23 cellular contexts compared by ENCODE assay signal in genomic region chr6:97885230-97885772, GRCh38.
"Had no signal": no experiment of that assay in that cellular context is flagged by ENCODE, and none has a peak within 500 bp of the region (broad histone marks: within the 10 kb centered on the region; RNA-seq: fewer than 3 reads in every experiment).

No MANE protein-coding gene starts in this region.

- H3K27ac Mint-ChIP-seq: activated CD4-positive, alpha-beta T cell treated with anti-CD3 and anti-CD28 coated beads, Interleukin-2, amount 10 ng/mL, durations not matched to agents 7 days and 5 days; activated CD8-positive, alpha-beta memory T cell treated with anti-CD3 and anti-CD28 coated beads, Interleukin-2, amount 10 ng/mL, durations not matched to agents 7 days and 5 days; activated CD8-positive, alpha-beta T cell treated with anti-CD3 and anti-CD28 coated beads for 36 hours; activated naive CD4-positive, alpha-beta T cell treated with anti-CD3 and anti-CD28 coated beads, Interleukin-2, amount 50 U/mL, for 24 hours; activated T-helper 1 cell treated with anti-CD3 and anti-CD28 coated beads, Interleukin-12 subunit alpha, Interleukin-12 subunit beta, Interleukin-2, Interleukin-4 antibody, amounts not matched to agents 30 ng/mL and 10 ng/mL and 1 ng/mL, durations not matched to agents 14 hours and 24 hours and 36 hours; dendritic cell treated with granulocyte-macrophage colony-stimulating factor and Interleukin-4, amounts not matched to agents 40 ng/mL and 50 ng/mL, for 4 days; T-helper 2 cell treated with Interferon-gamma antibody and Interleukin-4, amounts not matched to agents 5 μg/mL and 100 μg/mL, for 36 hours had no signal

- H3K4me1 Mint-ChIP-seq: activated CD4-positive, alpha-beta T cell treated with anti-CD3 and anti-CD28 coated beads, Interleukin-2, amount 10 ng/mL, durations not matched to agents 7 days and 5 days; activated CD8-positive, alpha-beta memory T cell treated with anti-CD3 and anti-CD28 coated beads, Interleukin-2, amount 10 ng/mL, durations not matched to agents 7 days and 5 days; activated naive CD4-positive, alpha-beta T cell treated with anti-CD3 and anti-CD28 coated beads, Interleukin-2, amount 50 U/mL, for 24 hours had no signal

- DNase-seq: activated CD4-positive, alpha-beta T cell treated with anti-CD3 and anti-CD28 coated beads, Interleukin-2, amount 10 ng/mL, durations not matched to agents 7 days and 5 days; activated CD4-positive, CD25-positive, alpha-beta regulatory T cell treated with anti-CD3 and anti-CD28 coated beads, Interleukin-2, amount 50 U/mL, for 72 hours; activated CD8-positive, alpha-beta memory T cell treated with anti-CD3 and anti-CD28 coated beads, Interleukin-2, amount 10 ng/mL, durations not matched to agents 7 days and 5 days; activated CD8-positive, alpha-beta T cell treated with anti-CD3 and anti-CD28 coated beads for 36 hours; activated gamma-delta T cell; anterior cingulate cortex; body of pancreas; effector CD4-positive, alpha-beta T cell; heart left ventricle; islet precursor cell; left cardiac atrium; mesenchymal stem cell; mucosa of descending colon; ovary; stimulated activated CD4-positive, alpha-beta T cell treated with anti-CD3 and anti-CD28 coated beads, Interleukin-12 subunit alpha, Interleukin-12 subunit beta, amount 100 ng/mL, for 4 hours; stimulated activated CD4-positive, alpha-beta T cell treated with anti-CD3 and anti-CD28 coated beads, Interleukin-4, amount 100 ng/mL, for 4 hours; stimulated activated naive CD8-positive, alpha-beta T cell treated with anti-CD3 and anti-CD28 coated beads, Interleukin-15, Interleukin-2, amounts not matched to agents 100 U/mL and 50 U/mL, for 24 hours; thyroid gland; upper lobe of right lung had no signal

- ATAC-seq: activated CD8-positive, alpha-beta memory T cell treated with anti-CD3 and anti-CD28 coated beads, Interleukin-2, amount 10 ng/mL, durations not matched to agents 7 days and 5 days; activated CD8-positive, alpha-beta T cell treated with anti-CD3 and anti-CD28 coated beads for 36 hours; body of pancreas; heart left ventricle; left cardiac atrium; mucosa of descending colon; stimulated activated naive CD8-positive, alpha-beta T cell treated with anti-CD3 and anti-CD28 coated beads, Interleukin-15, Interleukin-2, amounts not matched to agents 100 U/mL and 50 U/mL, for 24 hours; upper lobe of right lung had no signal

- H3K36me3 Mint-ChIP-seq: activated CD8-positive, alpha-beta memory T cell treated with anti-CD3 and anti-CD28 coated beads, Interleukin-2, amount 10 ng/mL, durations not matched to agents 7 days and 5 days; activated naive CD4-positive, alpha-beta T cell treated with anti-CD3 and anti-CD28 coated beads, Interleukin-2, amount 50 U/mL, for 24 hours had no signal

- H3K4me3 Mint-ChIP-seq: activated CD4-positive, alpha-beta T cell treated with anti-CD3 and anti-CD28 coated beads, Interleukin-2, amount 10 ng/mL, durations not matched to agents 7 days and 5 days; activated CD8-positive, alpha-beta memory T cell treated with anti-CD3 and anti-CD28 coated beads, Interleukin-2, amount 10 ng/mL, durations not matched to agents 7 days and 5 days; activated CD8-positive, alpha-beta T cell treated with anti-CD3 and anti-CD28 coated beads for 36 hours; activated naive CD4-positive, alpha-beta T cell treated with anti-CD3 and anti-CD28 coated beads, Interleukin-2, amount 50 U/mL, for 24 hours; activated T-helper 1 cell treated with anti-CD3 and anti-CD28 coated beads, Interleukin-12 subunit alpha, Interleukin-12 subunit beta, Interleukin-2, Interleukin-4 antibody, amounts not matched to agents 30 ng/mL and 10 ng/mL and 1 ng/mL, durations not matched to agents 14 hours and 24 hours and 36 hours; dendritic cell treated with granulocyte-macrophage colony-stimulating factor and Interleukin-4, amounts not matched to agents 40 ng/mL and 50 ng/mL, for 4 days; T-helper 2 cell treated with Interferon-gamma antibody and Interleukin-4, amounts not matched to agents 5 μg/mL and 100 μg/mL, for 36 hours had no signal

- H3K27me3 Mint-ChIP-seq: activated CD4-positive, alpha-beta T cell treated with anti-CD3 and anti-CD28 coated beads, Interleukin-2, amount 10 ng/mL, durations not matched to agents 7 days and 5 days; activated CD8-positive, alpha-beta memory T cell treated with anti-CD3 and anti-CD28 coated beads, Interleukin-2, amount 10 ng/mL, durations not matched to agents 7 days and 5 days; activated CD8-positive, alpha-beta T cell treated with anti-CD3 and anti-CD28 coated beads for 36 hours; activated naive CD4-positive, alpha-beta T cell treated with anti-CD3 and anti-CD28 coated beads, Interleukin-2, amount 50 U/mL, for 24 hours; dendritic cell treated with granulocyte-macrophage colony-stimulating factor and Interleukin-4, amounts not matched to agents 40 ng/mL and 50 ng/mL, for 4 days had no signal

- H3K9me3 Mint-ChIP-seq: activated CD4-positive, alpha-beta T cell treated with anti-CD3 and anti-CD28 coated beads, Interleukin-2, amount 10 ng/mL, durations not matched to agents 7 days and 5 days; activated CD8-positive, alpha-beta T cell treated with anti-CD3 and anti-CD28 coated beads for 36 hours; activated naive CD4-positive, alpha-beta T cell treated with anti-CD3 and anti-CD28 coated beads, Interleukin-2, amount 50 U/mL, for 24 hours; activated T-helper 1 cell treated with anti-CD3 and anti-CD28 coated beads, Interleukin-12 subunit alpha, Interleukin-12 subunit beta, Interleukin-2, Interleukin-4 antibody, amounts not matched to agents 30 ng/mL and 10 ng/mL and 1 ng/mL, durations not matched to agents 14 hours and 24 hours and 36 hours; dendritic cell treated with granulocyte-macrophage colony-stimulating factor and Interleukin-4, amounts not matched to agents 40 ng/mL and 50 ng/mL, for 4 days; T-helper 2 cell treated with Interferon-gamma antibody and Interleukin-4, amounts not matched to agents 5 μg/mL and 100 μg/mL, for 36 hours had no signal
